Comparison of ENCODE assay signal across 21 cellular contexts in genomic region chr22:41978732-41979131, GRCh38. TPM values are rescaled to one million over a fixed set of nuclear protein-coding genes. Genes with fewer than 3 reads are reported as not detected.
"Had no signal": no experiment of that assay in that cellular context is flagged by ENCODE, and none has a peak within 500 bp of the region (broad histone marks: within the 10 kb centered on the region; RNA-seq: fewer than 3 reads in every experiment).

No MANE protein-coding gene starts in this region.

- H3K9me3 ChIP-seq: SJSA1 had no signal

- H3K27ac ChIP-seq: SJSA1 had no signal

- H3K9me3 Mint-ChIP-seq: activated CD4-positive, alpha-beta memory T cell treated with anti-CD3 and anti-CD28 coated beads, Interleukin-2, amount 10 ng/mL, durations not matched to agents 7 days and 5 days; activated CD4-positive, alpha-beta T cell treated with anti-CD3 and anti-CD28 coated beads, Interleukin-2, amount 10 ng/mL, durations not matched to agents 7 days and 5 days; activated naive CD4-positive, alpha-beta T cell treated with anti-CD3 and anti-CD28 coated beads, Interleukin-2, amount 10 ng/mL, durations not matched to agents 7 days and 5 days; activated naive CD8-positive, alpha-beta T cell treated with anti-CD3 and anti-CD28 coated beads for 36 hours; activated T-cell treated with anti-CD3 and anti-CD28 coated beads, Interleukin-2, amount 50 U/mL, for 72 hours; activated T-helper 2 cell treated with anti-CD3 and anti-CD28 coated beads, Interferon-gamma antibody, Interleukin-2, Interleukin-4, amounts not matched to agents 10 μg/mL and 5 μg/mL and 100 μg/mL, durations not matched to agents 14 hours and 24 hours and 36 hours had no signal

- DNase-seq: activated CD4-positive, alpha-beta memory T cell treated with anti-CD3 and anti-CD28 coated beads, Interleukin-2, amount 10 ng/mL, durations not matched to agents 7 days and 5 days; activated CD4-positive, alpha-beta T cell treated with anti-CD3 and anti-CD28 coated beads for 1 hour; activated CD4-positive, alpha-beta T cell treated with anti-CD3 and anti-CD28 coated beads, Interleukin-2, amount 10 ng/mL, durations not matched to agents 7 days and 5 days; activated gamma-delta T cell treated with Interleukin-2 at 50 U/mL for 16 hours; activated naive CD4-positive, alpha-beta T cell treated with anti-CD3 and anti-CD28 coated beads, Interleukin-2, amount 10 ng/mL, durations not matched to agents 7 days and 5 days; activated naive CD8-positive, alpha-beta T cell treated with anti-CD3 and anti-CD28 coated beads for 36 hours; activated T-cell treated with anti-CD3 and anti-CD28 coated beads for 4 hours; activated T-cell treated with anti-CD3 and anti-CD28 coated beads, Interleukin-2, amount 50 U/mL, for 72 hours; central memory CD4-positive, alpha-beta T cell; Kasumi-1; KBM-7; NCI-H1092; NCI-H1417; NCI-H1930; NCI-H2107; PC-3; SHP77; SW 1271 had no signal

- H3K27ac Mint-ChIP-seq: activated CD4-positive, alpha-beta memory T cell treated with anti-CD3 and anti-CD28 coated beads, Interleukin-2, amount 10 ng/mL, durations not matched to agents 7 days and 5 days; activated CD4-positive, alpha-beta T cell treated with anti-CD3 and anti-CD28 coated beads, Interleukin-2, amount 10 ng/mL, durations not matched to agents 7 days and 5 days; activated naive CD4-positive, alpha-beta T cell treated with anti-CD3 and anti-CD28 coated beads, Interleukin-2, amount 10 ng/mL, durations not matched to agents 7 days and 5 days; activated naive CD8-positive, alpha-beta T cell treated with anti-CD3 and anti-CD28 coated beads for 36 hours; activated T-cell treated with anti-CD3 and anti-CD28 coated beads, Interleukin-2, amount 50 U/mL, for 72 hours; activated T-helper 2 cell treated with anti-CD3 and anti-CD28 coated beads, Interferon-gamma antibody, Interleukin-2, Interleukin-4, amounts not matched to agents 10 μg/mL and 5 μg/mL and 100 μg/mL, durations not matched to agents 14 hours and 24 hours and 36 hours had no signal

- H3K4me3 Mint-ChIP-seq: activated CD4-positive, alpha-beta memory T cell treated with anti-CD3 and anti-CD28 coated beads, Interleukin-2, amount 10 ng/mL, durations not matched to agents 7 days and 5 days; activated CD4-positive, alpha-beta T cell treated with anti-CD3 and anti-CD28 coated beads, Interleukin-2, amount 10 ng/mL, durations not matched to agents 7 days and 5 days; activated naive CD4-positive, alpha-beta T cell treated with anti-CD3 and anti-CD28 coated beads, Interleukin-2, amount 10 ng/mL, durations not matched to agents 7 days and 5 days; activated naive CD8-positive, alpha-beta T cell treated with anti-CD3 and anti-CD28 coated beads for 36 hours; activated T-cell treated with anti-CD3 and anti-CD28 coated beads, Interleukin-2, amount 50 U/mL, for 72 hours had no signal

- H3K36me3 Mint-ChIP-seq: activated naive CD4-positive, alpha-beta T cell treated with anti-CD3 and anti-CD28 coated beads, Interleukin-2, amount 10 ng/mL, durations not matched to agents 7 days and 5 days had no signal

- H3K4me3 ChIP-seq: SJSA1 had no signal

- H3K36me3 ChIP-seq: SJSA1 had no signal

RNA-seq across cellular contexts. Expression of gene SEPTIN3, which starts 9.5 kb away (rescaled TPM):
- total RNA-seq: SJSA1 had no signal

RNA-seq across cellular contexts. Expression of gene WBP2NL, which starts 19.9 kb away (rescaled TPM):
- total RNA-seq: chondrocyte, SJSA1 had no signal
